ENCODE assay signal across 14 cellular contexts in the genomic region with DNA sequence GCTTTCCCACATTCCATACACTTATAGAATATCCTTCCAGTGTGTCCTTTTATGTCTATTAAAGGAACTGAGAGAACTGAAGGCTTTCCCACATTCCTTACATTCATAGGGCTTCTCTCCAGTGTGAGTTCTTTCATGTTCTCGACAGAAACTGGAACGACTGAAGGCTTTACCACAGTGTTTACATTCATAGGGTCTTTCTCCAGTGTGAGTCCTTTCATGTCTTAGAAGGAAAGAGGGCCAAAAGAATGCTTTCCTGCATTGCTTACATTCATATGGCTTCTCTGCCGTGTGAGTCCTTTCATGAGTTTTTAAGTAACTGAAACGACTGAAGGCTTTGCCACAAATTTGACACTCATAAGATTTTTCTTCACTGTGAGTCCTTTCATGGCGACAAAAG. TPM values are rescaled to one million over a fixed set of nuclear protein-coding genes. Genes with fewer than 3 reads are reported as not detected.
A peak's percentile ranks its signal among the peaks of the same experiment; 100 is the strongest.
DNase-seq lines count a peak whose midpoint lies in the region; ATAC-seq and TF ChIP-seq lines count a peak whose summit lies in the region.
"Had no signal": no experiment of that assay in that cellular context is flagged by ENCODE, and none has a peak within 500 bp of the region (broad histone marks: within the 10 kb centered on the region; RNA-seq: fewer than 3 reads in every experiment).

No MANE protein-coding gene starts in this region.

- no peaks in the 10 kb centered on the region for H4K20me1 ChIP-seq in smooth muscle cell (ENCODE audit: low read depth)

- H3K4me3 Mint-ChIP-seq in Calu3 (ENCODE audit: low read depth, unreplicated experiment) = no peak overlapping the region

- no peaks in the 10 kb centered on the region for H3F3A ChIP-seq in smooth muscle cell (ENCODE audit: low read depth)

- TSS peak; percentile 40 for BruUV-seq in Calu3 (replicated peaks; lab: Mats Ljungman, UMichigan)

- WGBS in smooth muscle cell (ENCODE audit: low lambda C conversion rate) = 98% methylated on average over 5 of the region's 5 CpGs

- TF ChIP-seq CTCF in Calu3 (IDR thresholded peaks at IDR 0.05; ENCODE audit: unreplicated experiment) (no peak), smooth muscle cell (IDR thresholded peaks at IDR 0.05; ENCODE audit: borderline replicate concordance, insufficient read depth, poor library complexity, severe bottlenecking) (no peak)

- H3K9me3 Mint-ChIP-seq in Calu3 (ENCODE audit: low read depth, unreplicated experiment) = peaks cover 10% of the 10 kb centered on the region

- CTCF ChIA-PET in Calu3 (lab: Charles Lee) = no interaction called here

- H3K4me3 ChIP-seq in adipocyte (ENCODE audit: low read length) = peak overlapping the region; percentile 76
- 0 out of 2 replicates have a peak overlapping the region, but pooled peaks have one; percentile 35 for H3K4me3 ChIP-seq in iPS-20b (ENCODE audit: low read length)
- peak overlapping the region; percentile 6 for H3K4me3 ChIP-seq in smooth muscle cell

- no peaks in the 10 kb centered on the region for H3K4me1 Mint-ChIP-seq in Calu3 (ENCODE audit: low read depth, unreplicated experiment)

- no peak for DNase-seq in Calu3
- no peak for DNase-seq in adipocyte (ENCODE audit: low read depth)
- no peak for DNase-seq in smooth muscle cell (lab: John Stamatoyannopoulos, UW; ENCODE audit: unreplicated experiment)
- no peak for DNase-seq in activated gamma-delta T cell treated with Interleukin-2 at 50 U/mL for 16 hours
- DNase-seq in GM19240 (ENCODE audit: insufficient read length, low spot score) = no peak
- DNase-seq: AML-193, COR-L47, DMS153, GDM1, H7, NCI-H1694 treated with DMSO at 0.1 percent for 48 hours, Right ventricle myocardium superior had no signal

- H3K27ac ChIP-seq in iPS-20b (ENCODE audit: low read length) (no peak overlapping the region), smooth muscle cell (ENCODE audit: low read depth) (no peak overlapping the region)

- no peak for ATAC-seq in HG03521 (IDR thresholded peaks at IDR 0.05; ENCODE audit: unreplicated experiment)

- peaks cover 86% of the 10 kb centered on the region for H3K36me3 ChIP-seq in adipocyte (ENCODE audit: control insufficient read depth, insufficient read depth, low read length, severe bottlenecking)
- peaks cover 55% of the 10 kb centered on the region for H3K36me3 ChIP-seq in iPS-20b (ENCODE audit: insufficient read depth, low read depth, low read length)
- H3K36me3 ChIP-seq in smooth muscle cell (ENCODE audit: low read depth) = peaks cover 76% of the 10 kb centered on the region

- H3K27ac Mint-ChIP-seq in Calu3 (ENCODE audit: unreplicated experiment) = no peak overlapping the region

- H3K9ac ChIP-seq in adipocyte (ENCODE audit: low read length) = no peak overlapping the region
- H3K9ac ChIP-seq in iPS-20b (ENCODE audit: low read depth, low read length) = no peak overlapping the region
- no peak overlapping the region for H3K9ac ChIP-seq in smooth muscle cell (ENCODE audit: low read depth)

- H3K27me3 ChIP-seq in adipocyte (replicated peaks; ENCODE audit: control insufficient read depth, insufficient read depth, low read length) = no peaks in the 10 kb centered on the region
- no peaks in the 10 kb centered on the region for H3K27me3 ChIP-seq in iPS-20b (ENCODE audit: insufficient read depth, low read length)
- no peaks in the 10 kb centered on the region for H3K27me3 ChIP-seq in smooth muscle cell (ENCODE audit: low read depth)

- no peaks in the 10 kb centered on the region for H3K4me1 ChIP-seq in adipocyte (ENCODE audit: control insufficient read depth, insufficient read depth, low read length)
- H3K4me1 ChIP-seq in iPS-20b (ENCODE audit: insufficient read depth, low read length) = no peaks in the 10 kb centered on the region
- H3K4me1 ChIP-seq in smooth muscle cell (ENCODE audit: low read depth) = no peaks in the 10 kb centered on the region

- H3K4me2 ChIP-seq in smooth muscle cell = no peak overlapping the region

- H3K79me2 ChIP-seq in smooth muscle cell (ENCODE audit: low read depth) = peaks cover 12% of the 10 kb centered on the region

- peaks cover 98% of the 10 kb centered on the region for H3K9me3 ChIP-seq in adipocyte (ENCODE audit: control insufficient read depth, low read length)
- peaks cover 84% of the 10 kb centered on the region for H3K9me3 ChIP-seq in iPS-20b (ENCODE audit: insufficient read depth, low read depth, low read length)
- H3K9me3 ChIP-seq in smooth muscle cell (replicated peaks; ENCODE audit: low read depth) = peaks cover 74% of the 10 kb centered on the region

- H2AFZ ChIP-seq in smooth muscle cell (ENCODE audit: low read depth) = no peak overlapping the region

- no peaks in the 10 kb centered on the region for H3K27me3 Mint-ChIP-seq in Calu3 (ENCODE audit: unreplicated experiment)

- H3K36me3 Mint-ChIP-seq in Calu3 (ENCODE audit: insufficient read depth, unreplicated experiment) = peaks cover 5% of the 10 kb centered on the region

- intact Hi-C loops in Calu3 (cut with micrococcal nuclease; ENCODE audit: unreplicated experiment) = no loop called here

RNA-seq across cellular contexts. Expression of a gene that starts 22.3 kb away (rescaled TPM):
- 5.7 and 6.8 TPM in 2 replicates for total RNA-seq in Calu3 (2022)
- total RNA-seq in smooth muscle cell = 5.3 and 5.8 TPM in 2 replicates
- polyA plus RNA-seq in smooth muscle cell = 3.2 and 5.3 TPM in 2 replicates

Comparison
In these comparisons a context has a peak if more than half of its experiments do, and no peak if none do; other contexts are left out.
1. H3K4me3 ChIP-seq: peak in every context shown above with its lines; median percentile 76 in adipocyte; 35 in iPS-20b; 6 in smooth muscle cell.